8 cellular contexts compared by ENCODE assay signal in the genomic region with DNA sequence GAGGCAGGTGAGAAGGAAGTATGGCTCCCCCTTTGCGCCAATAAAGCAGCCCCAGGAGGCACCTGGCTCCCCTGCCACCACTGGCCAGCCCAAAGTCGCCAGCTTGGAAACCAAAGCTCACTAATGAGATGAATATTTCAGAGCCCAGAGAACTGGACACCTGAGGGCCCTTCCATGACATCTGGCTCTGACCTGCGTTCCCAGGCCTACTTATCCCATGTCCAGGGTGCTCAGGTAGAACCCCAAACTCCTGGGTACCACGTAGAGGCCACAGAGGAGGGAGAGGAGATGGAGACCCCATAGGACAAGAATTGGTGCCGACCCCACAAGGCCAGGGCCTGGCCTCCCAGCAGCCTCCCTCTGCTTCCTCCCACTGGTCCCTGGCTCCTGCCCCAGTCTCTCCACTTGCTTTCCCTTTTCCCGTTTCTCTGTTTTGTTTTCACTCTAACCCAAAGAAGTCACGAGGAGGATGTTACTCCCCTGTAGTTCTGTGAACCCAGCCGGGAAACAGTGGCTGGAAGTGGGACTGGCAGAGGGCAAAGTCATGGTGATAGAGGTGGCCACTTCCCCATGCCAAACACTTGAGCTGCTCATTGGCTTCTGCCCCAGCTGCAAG. TPM values are rescaled to one million over a fixed set of nuclear protein-coding genes. Genes with fewer than 3 reads are reported as not detected.
DNase-seq lines count a peak whose midpoint lies in the region; ATAC-seq and TF ChIP-seq lines count a peak whose summit lies in the region.

No MANE protein-coding gene starts in this region.

- peaks cover 15% of the 10 kb centered on the region for H3K27me3 Mint-ChIP-seq in nephron progenitor cell (ENCODE audit: low read depth, poor library complexity)

- peaks cover 54% of the 10 kb centered on the region for H3K4me1 ChIP-seq in RWPE2 (ENCODE audit: insufficient read depth, poor library complexity, severe bottlenecking)
- H3K4me1 ChIP-seq in esophagus (ENCODE audit: control insufficient read depth in 2 of 2, insufficient read depth in 2 of 2, low read length in 1 of 2): peaks cover 6 to 18% of the 10 kb centered on the region in 2 donors

- H3K36me3 ChIP-seq in RWPE2 (ENCODE audit: low read depth) (peaks cover 10% of the 10 kb centered on the region; the same call in 1 of the 2 replicates), esophagus (ENCODE audit: control insufficient read depth in 2 of 2, insufficient read depth in 2 of 2, low read length in 1 of 2) (no peaks in the 10 kb centered on the region)

- WGBS in esophagus, 2 donors: 26 to 28% methylated on average over 8 of the region's 8 CpGs

- no peaks in the 10 kb centered on the region for H3K36me3 Mint-ChIP-seq in nephron progenitor cell (ENCODE audit: low read depth)

- peak overlapping the region; percentile 95 for H3K27ac ChIP-seq in RWPE2 (ENCODE audit: poor library complexity, severe bottlenecking)
- peak overlapping the region; percentile 94 to 97 for H3K27ac ChIP-seq in esophagus (ENCODE audit: low read depth in 2 of 2, low read length in 1 of 2)

- H3K4me3 Mint-ChIP-seq in nephron progenitor cell: peak overlapping the region; percentile 54

- peak overlapping the region; percentile 72 for H3K4me3 ChIP-seq in RWPE2 (ENCODE audit: severe bottlenecking)
- H3K4me3 ChIP-seq in esophagus (ENCODE audit: low read depth in 1 of 2, low read length in 2 of 2): peak overlapping the region; percentile 96

- no peaks in the 10 kb centered on the region for H3K9me3 Mint-ChIP-seq in nephron progenitor cell

- H3K4me1 Mint-ChIP-seq in nephron progenitor cell: peaks cover 78% of the 10 kb centered on the region

- TF ChIP-seq CTCF in RWPE2 (IDR thresholded peaks at IDR 0.05; ENCODE audit: poor library complexity, severe bottlenecking) (no peak), nephron progenitor cell (IDR thresholded peaks at IDR 0.05) (no peak)

- DNase-seq in ELR (ENCODE audit: low read depth): peak; percentile 36
- no peak for DNase-seq in RWPE2 (ENCODE audit: low spot score)
- DNase-seq in nephron progenitor cell: no peak
- DNase-seq in cerebellum (ENCODE audit: low spot score): no peak
- DNase-seq in T1000 (lab: John Stamatoyannopoulos, UW): no peak

- H3K27ac Mint-ChIP-seq in nephron progenitor cell: no peak overlapping the region

- no peaks in the 10 kb centered on the region for H3K27me3 ChIP-seq in RWPE2 (ENCODE audit: insufficient read depth, poor library complexity, severe bottlenecking)
- H3K27me3 ChIP-seq in esophagus (ENCODE audit: control insufficient read depth in 1 of 2, insufficient read depth in 2 of 2, low read length in 2 of 2): no peaks in the 10 kb centered on the region

- ATAC-seq in RWPE2 (ENCODE audit: low read depth) (no peak), HG02678 (IDR thresholded peaks at IDR 0.05; ENCODE audit: unreplicated experiment) (no peak), HG03139 (IDR thresholded peaks at IDR 0.05; ENCODE audit: unreplicated experiment) (no peak)

- no peaks in the 10 kb centered on the region for H3K9me3 ChIP-seq in RWPE2 (ENCODE audit: severe bottlenecking)
- H3K9me3 ChIP-seq in esophagus (ENCODE audit: control insufficient read depth in 2 of 2, insufficient read depth in 1 of 2, low read depth in 1 of 2, low read length in 1 of 2): no peaks in the 10 kb centered on the region

RNA-seq across cellular contexts. Expression of a gene that starts 0.9 kb away (rescaled TPM):
- polyA plus RNA-seq in esophagus: 100 to 1,000 TPM; 196 to 231 TPM
- 10.7 TPM for total RNA-seq in cerebellum

RNA-seq across cellular contexts. Expression of a gene that starts 21.1 kb away (rescaled TPM):
- polyA plus RNA-seq in esophagus: 10 to 100 TPM; 50.1 to 54.9 TPM
- total RNA-seq in cerebellum: 12.2 TPM

RNA-seq across cellular contexts. Expression of a gene that starts 21.5 kb away (rescaled TPM):
- polyA plus RNA-seq in esophagus: 10 to 100 TPM; 45.0 to 90.4 TPM
- total RNA-seq in cerebellum: 52.1 TPM

RNA-seq across cellular contexts. Expression of a gene that starts 30.6 kb away (rescaled TPM):
- under 1 TPM; 0.29 to 0.45 TPM for polyA plus RNA-seq in esophagus
- 0.18 TPM for total RNA-seq in cerebellum
